18 cellular contexts compared by ENCODE assay signal in genomic region chr7:11970132-11970531, GRCh38.
DNase-seq lines count a peak whose midpoint lies in the region; ATAC-seq and TF ChIP-seq lines count a peak whose summit lies in the region.
"Had no signal": no experiment of that assay in that cellular context is flagged by ENCODE, and none has a peak within 500 bp of the region (broad histone marks: within the 10 kb centered on the region; RNA-seq: fewer than 3 reads in every experiment).

No MANE protein-coding gene starts in this region.

- H3K9ac ChIP-seq in HCT116 (ENCODE audit: low read length): no peak overlapping the region
- H3K9ac ChIP-seq: BLaER1 treated with 17β-estradiol and CSF1 and Interleukin-3, amounts not matched to agents 10 nM and 100 nM had no signal

- H3K79me2 ChIP-seq in HCT116 (ENCODE audit: insufficient read depth, low read length) (no peaks in the 10 kb centered on the region), hepatocyte (no peaks in the 10 kb centered on the region)

- TF ChIP-seq POLR2A in HCT116 (IDR thresholded peaks at IDR 0.05; ENCODE audit: borderline replicate concordance, extremely low read depth, insufficient read depth, insufficient read length): no peak

- no peaks in the 10 kb centered on the region for H3K4me1 ChIP-seq in HCT116 (ENCODE audit: control insufficient read depth in 1 of 2, insufficient read depth in 2 of 2, low read length in 2 of 2)
- peaks cover 23% of the 10 kb centered on the region for H3K4me1 ChIP-seq in Panc1 (ENCODE audit: control insufficient read depth, insufficient read depth, low read length)
- H3K4me1 ChIP-seq in hepatocyte (ENCODE audit: insufficient read depth): no peaks in the 10 kb centered on the region
- no peaks in the 10 kb centered on the region for H3K4me1 ChIP-seq in psoas muscle
- H3K4me1 ChIP-seq: BLaER1 treated with 17β-estradiol and CSF1 and Interleukin-3, amounts not matched to agents 10 nM and 100 nM had no signal

- H3K27ac ChIP-seq in HCT116 (ENCODE audit: low read depth, low read length) (no peak overlapping the region), Panc1 (ENCODE audit: low read length) (peak overlapping the region; percentile 49), hepatocyte (no peak overlapping the region), psoas muscle (no peak overlapping the region)
- H3K27ac ChIP-seq: BLaER1 treated with 17β-estradiol and CSF1 and Interleukin-3, amounts not matched to agents 10 nM and 100 nM had no signal

- in situ Hi-C loops in Panc1 (cut with HindIII; ENCODE audit: low pct_unique_long_range_greater_than_20kb, low sequenced_read_pairs): no loop called here

- intact Hi-C loops in HCT116 (cut with micrococcal nuclease): no loop called here
- intact Hi-C loops in Panc1 (cut with micrococcal nuclease; ENCODE audit: unreplicated experiment): loop anchor here (5.0 kb wide), 1 partner anchor 137 kb away; no protein-coding TSS in a partner anchor
- intact Hi-C loops in psoas muscle (cut with DNase I): no loop called here

- H3K9me2 ChIP-seq in HCT116 (ENCODE audit: insufficient read depth): no peaks in the 10 kb centered on the region
- H3K9me2 ChIP-seq in hepatocyte (replicated peaks; ENCODE audit: insufficient read depth): no peaks in the 10 kb centered on the region

- TF ChIP-seq CTCF in HCT116 (IDR thresholded peaks at IDR 0.05 in 2 of 3, conservative IDR thresholded peaks at IDR 0.05 in 1 of 3; ENCODE audit: borderline replicate concordance in 1 of 3, insufficient read depth in 1 of 3, low read depth in 2 of 3, low read length in 2 of 3) (no peak), Panc1 (IDR thresholded peaks at IDR 0.05) (no peak), hepatocyte (IDR thresholded peaks at IDR 0.05; ENCODE audit: poor library complexity) (no peak), psoas muscle (IDR thresholded peaks at IDR 0.05) (no peak)

- ATAC-seq in HCT116: no peak
- ATAC-seq in Panc1: peak; percentile 91
- no peak for ATAC-seq in psoas muscle
- ATAC-seq: CD8-positive, alpha-beta T cell; K562 had no signal

- BruUV-seq in HCT116 (replicated peaks; lab: Mats Ljungman, UMichigan): no TSS peak
- BruUV-seq in Panc1 (replicated peaks; lab: Mats Ljungman, UMichigan): no TSS peak

- DNase-seq in HCT116 (ENCODE audit: low read depth, low spot score) (no peak), Panc1 (ENCODE audit: low read depth, low spot score) (no peak), hepatocyte (ENCODE audit: low spot score) (peak; percentile 8), HT-29 (ENCODE audit: low spot score) (no peak), glomerular visceral epithelial cell (ENCODE audit: extremely low spot score) (no peak), psoas muscle (no peak)
- DNase-seq in activated naive CD4-positive, alpha-beta T cell treated with Interleukin-2 at 50 U/mL for 16 hours: no peak
- DNase-seq: CD8-positive, alpha-beta T cell; GF-D8; NCI-H1105; NCI-H2029; NCI-H226; NCI-H510A treated with DMSO at 0.1 percent for 48 hours; NCI-H748 treated with DMSO at 0.1 percent for 48 hours; SIG-M5; T-helper 1 cell had no signal

- CTCF ChIA-PET in HCT116 (lab: Charles Lee) (no interaction called here), Panc1 (lab: Charles Lee) (no interaction called here)

- no peak overlapping the region for H3K4me3 ChIP-seq in HCT116 (replicated peaks in 1 of 2; ENCODE audit: low read depth in 1 of 2, low read length in 2 of 2)
- H3K4me3 ChIP-seq in Panc1 (ENCODE audit: low read depth in 2 of 2, low read length in 2 of 2): peak overlapping the region in 1 of 2 experiments; percentile 4; a peak in 1 of 4 replicates
- no peak overlapping the region for H3K4me3 ChIP-seq in hepatocyte
- no peak overlapping the region for H3K4me3 ChIP-seq in psoas muscle
- H3K4me3 ChIP-seq: BLaER1 treated with 17β-estradiol and CSF1 and Interleukin-3, amounts not matched to agents 10 nM and 100 nM; K562 had no signal

- RAD21 ChIA-PET in HCT116 (lab: Charles Lee; ENCODE audit: low non-redundant PET in 1 of 2, low total read pairs in 2 of 2, uncharacterized antibody in 2 of 2, unreplicated experiment in 2 of 2): no interaction called here

- WGBS in hepatocyte (ENCODE audit: low lambda C conversion rate, missing lambda C conversion rate): 43% methylated on average over 3 of the region's 3 CpGs
- 40 to 62% (median 51%) methylated on average over 3 of the region's 3 CpGs for WGBS in psoas muscle, 3 donors

- H2AFZ ChIP-seq in HCT116 (ENCODE audit: low read depth, low read length, poor library complexity, severe bottlenecking): peak overlapping the region; percentile 42
- H2AFZ ChIP-seq in hepatocyte: no peak overlapping the region

- H3K27me3 ChIP-seq in HCT116 (ENCODE audit: insufficient read depth, low read length) (no peaks in the 10 kb centered on the region), Panc1 (ENCODE audit: control insufficient read depth, insufficient read depth, low read length) (no peaks in the 10 kb centered on the region), hepatocyte (no peaks in the 10 kb centered on the region), psoas muscle (ENCODE audit: insufficient read depth in 3 of 3, low read length in 2 of 3) (no peaks in the 10 kb centered on the region)
- H3K27me3 ChIP-seq: BLaER1 treated with 17β-estradiol and CSF1 and Interleukin-3, amounts not matched to agents 10 nM and 100 nM had no signal

- H3K9me3 ChIP-seq in HCT116 (ENCODE audit: control insufficient read depth in 1 of 2, insufficient read depth in 1 of 2, low read depth in 1 of 2, low read length in 2 of 2) (no peaks in the 10 kb centered on the region), Panc1 (ENCODE audit: control insufficient read depth, insufficient read depth, low read depth, low read length) (no peaks in the 10 kb centered on the region; the same call in 1 of the 2 replicates), hepatocyte (ENCODE audit: low read depth) (no peaks in the 10 kb centered on the region), psoas muscle (peaks cover 2% of the 10 kb centered on the region)
- H3K9me3 ChIP-seq: BLaER1 treated with 17β-estradiol and CSF1 and Interleukin-3, amounts not matched to agents 10 nM and 100 nM had no signal

- H3K4me2 ChIP-seq in HCT116 (ENCODE audit: low read length) (no peak overlapping the region), hepatocyte (no peak overlapping the region)
- H3K4me2 ChIP-seq: BLaER1 treated with 17β-estradiol and CSF1 and Interleukin-3, amounts not matched to agents 10 nM and 100 nM had no signal

- H4K20me1 ChIP-seq in HCT116 (ENCODE audit: insufficient read depth): no peaks in the 10 kb centered on the region
- no peaks in the 10 kb centered on the region for H4K20me1 ChIP-seq in hepatocyte (ENCODE audit: insufficient read depth, poor library complexity, severe bottlenecking)
- H4K20me1 ChIP-seq: BLaER1 treated with 17β-estradiol and CSF1 and Interleukin-3, amounts not matched to agents 10 nM and 100 nM had no signal

- H3K36me3 ChIP-seq in HCT116 (ENCODE audit: control insufficient read depth in 1 of 2, insufficient read depth in 2 of 2, low read length in 2 of 2): no peaks in the 10 kb centered on the region
- no peaks in the 10 kb centered on the region for H3K36me3 ChIP-seq in Panc1 (ENCODE audit: control insufficient read depth, insufficient read depth, low read length)
- no peaks in the 10 kb centered on the region for H3K36me3 ChIP-seq in hepatocyte (replicated peaks; ENCODE audit: insufficient read depth, low read depth)
- H3K36me3 ChIP-seq in psoas muscle (ENCODE audit: insufficient read depth in 1 of 2, low read depth in 1 of 2): no peaks in the 10 kb centered on the region
- H3K36me3 ChIP-seq: BLaER1 treated with 17β-estradiol and CSF1 and Interleukin-3, amounts not matched to agents 10 nM and 100 nM had no signal

- TF ChIP-seq RAD21 in HCT116 (IDR thresholded peaks at IDR 0.05; ENCODE audit: low read depth): no peak

- POLR2A ChIA-PET in HCT116 (lab: Charles Lee): no interaction called here
- POLR2A ChIA-PET in Panc1 (lab: Charles Lee): interaction anchor here (0.6 to 1.0 kb wide), 2 partner anchors 11 to 139 kb away, joined by 3 read pairs; no protein-coding TSS in a partner anchor

TF ChIP-seq in HCT116, 20 proteins besides CTCF, POLR2A, EP300 and RAD21:
- TF ChIP-seq POLR2AphosphoS5 (IDR thresholded peaks at IDR 0.05; ENCODE audit: low read depth, low read length) (no peak), FOSL1 (IDR thresholded peaks at IDR 0.05; ENCODE audit: low read depth) (no peak), EZH2 (IDR thresholded peaks at IDR 0.05) (no peak), CEBPB (IDR thresholded peaks at IDR 0.05; ENCODE audit: low read depth) (no peak), TCF7L2 (IDR thresholded peaks at IDR 0.05; ENCODE audit: borderline replicate concordance, extremely low read depth, insufficient read depth, insufficient read length) (no peak), ZNF274 (IDR thresholded peaks at IDR 0.05; ENCODE audit: low read depth, low read length) (no peak), EZH2phosphoT487 (IDR thresholded peaks at IDR 0.05; ENCODE audit: borderline replicate concordance) (no peak), ZBTB33 (IDR thresholded peaks at IDR 0.05; ENCODE audit: extremely low read depth, insufficient replicate concordance, low read length) (no peak), JUND (IDR thresholded peaks at IDR 0.05) (no peak), EGR1 (IDR thresholded peaks at IDR 0.05; ENCODE audit: low read depth) (no peak), CBX3 (IDR thresholded peaks at IDR 0.05; ENCODE audit: low read depth) (no peak), ATF3 (IDR thresholded peaks at IDR 0.05) (no peak)
